ENCODE assay signal across 25 cellular contexts in genomic region chr16:78829280-78829679, GRCh38.
"Had no signal": no experiment of that assay in that cellular context is flagged by ENCODE, and none has a peak within 500 bp of the region (broad histone marks: within the 10 kb centered on the region; RNA-seq: fewer than 3 reads in every experiment).

No MANE protein-coding gene starts in this region.

- H3K27ac ChIP-seq: colonic mucosa, coronary artery, dorsolateral prefrontal cortex, epithelial cell of prostate, esophagus muscularis mucosa, esophagus squamous epithelium, foreskin keratinocyte, gastrocnemius medialis, gastroesophageal sphincter, heart left ventricle, heart right ventricle had no signal

- H3K4me3 Mint-ChIP-seq: dendritic cell treated with granulocyte-macrophage colony-stimulating factor and Interleukin-4, amounts not matched to agents 40 ng/mL and 50 ng/mL, for 4 days; effector memory CD8-positive, alpha-beta T cell; endodermal cell had no signal

- H3K4me3 ChIP-seq: colonic mucosa, coronary artery, dorsolateral prefrontal cortex, esophagus muscularis mucosa, esophagus squamous epithelium, gastrocnemius medialis, gastroesophageal sphincter, heart left ventricle, heart right ventricle had no signal

- H3K9me3 ChIP-seq: colonic mucosa, esophagus muscularis mucosa, esophagus squamous epithelium, gastrocnemius medialis, gastroesophageal sphincter, heart left ventricle, heart right ventricle had no signal

- H3K9me3 Mint-ChIP-seq: dendritic cell treated with granulocyte-macrophage colony-stimulating factor and Interleukin-4, amounts not matched to agents 40 ng/mL and 50 ng/mL, for 4 days; effector memory CD8-positive, alpha-beta T cell had no signal

- H3K27me3 Mint-ChIP-seq: dendritic cell treated with granulocyte-macrophage colony-stimulating factor and Interleukin-4, amounts not matched to agents 40 ng/mL and 50 ng/mL, for 4 days; effector memory CD8-positive, alpha-beta T cell had no signal

- H3K27ac Mint-ChIP-seq: dendritic cell treated with granulocyte-macrophage colony-stimulating factor and Interleukin-4, amounts not matched to agents 40 ng/mL and 50 ng/mL, for 4 days; effector memory CD8-positive, alpha-beta T cell; endodermal cell had no signal

- ATAC-seq: effector memory CD8-positive, alpha-beta T cell; esophagus mucosa; foreskin keratinocyte; gastrocnemius medialis; gastroesophageal sphincter; heart left ventricle; heart right ventricle had no signal

- H3K4me1 ChIP-seq: colonic mucosa, esophagus muscularis mucosa, esophagus squamous epithelium, foreskin keratinocyte, gastrocnemius medialis, gastroesophageal sphincter, heart left ventricle, heart right ventricle had no signal

- DNase-seq: colonic mucosa; cortex of kidney; dermis blood vessel endothelial cell; dorsolateral prefrontal cortex; effector CD4-positive, alpha-beta T cell; effector CD8-positive, alpha-beta T cell; effector memory CD4-positive, alpha-beta T cell; effector memory CD8-positive, alpha-beta T cell; endodermal cell; erythroblast; esophagus squamous epithelium; foreskin fibroblast; foreskin keratinocyte; foreskin melanocyte; gastrocnemius medialis; glutamatergic neuron; head of caudate nucleus; heart left ventricle; heart right ventricle had no signal

- H3K36me3 ChIP-seq: colonic mucosa, esophagus muscularis mucosa, esophagus squamous epithelium, gastrocnemius medialis, gastroesophageal sphincter, heart left ventricle, heart right ventricle had no signal
